ENCODE assay signal across 1 cellular context in genomic region chr14:25034803-25035681, GRCh38.
TF ChIP-seq lines count a peak whose summit lies in the region.

No MANE protein-coding gene starts in this region.

TF ChIP-seq in HepG2, 621 proteins besides CTCF, POLR2A, EP300 and RAD21 (continued from another document and continues in another):
- TF ChIP-seq POGK (CRISPR knock-in tag; conservative IDR thresholded peaks at IDR 0.05) (0 out of 2 replicates have a peak, but pooled peaks have one; percentile 29), CENPX (CRISPR knock-in tag; IDR thresholded peaks at IDR 0.05) (no peak), ATF7-NPFF (CRISPR knock-in tag; IDR thresholded peaks at IDR 0.05; ENCODE audit: low read depth) (no peak), SOX13 (IDR thresholded peaks at IDR 0.05) (peak; percentile 83; the same call in 1 of the 2 replicates), SOX13 (CRISPR knock-in tag; conservative IDR thresholded peaks at IDR 0.05 in 1 of 2, IDR thresholded peaks at IDR 0.05 in 1 of 2) (peak in 1 of 2 experiments; percentile 97; a peak in 2 of 4 replicates), AKAP8 (CRISPR knock-in tag; IDR thresholded peaks at IDR 0.05) (no peak), RAD51 (IDR thresholded peaks at IDR 0.05; ENCODE audit: borderline replicate concordance) (no peak), HIVEP1 (CRISPR knock-in tag; IDR thresholded peaks at IDR 0.05) (no peak), CEBPZ (IDR thresholded peaks at IDR 0.05; ENCODE audit: low read length) (no peak), CCAR2 (optimal IDR thresholded peaks at IDR 0.05; ENCODE audit: low read depth, low read length) (no peak), HINFP (CRISPR knock-in tag; IDR thresholded peaks at IDR 0.05; ENCODE audit: low read depth) (no peak), TEAD2 (CRISPR knock-in tag; IDR thresholded peaks at IDR 0.05) (no peak), REL (CRISPR knock-in tag; conservative IDR thresholded peaks at IDR 0.05) (no peak), MBNL3 (CRISPR knock-in tag; conservative IDR thresholded peaks at IDR 0.05) (no peak), NR2F1 (CRISPR knock-in tag; IDR thresholded peaks at IDR 0.05) (no peak), ATF4 (CRISPR knock-in tag; IDR thresholded peaks at IDR 0.05) (no peak; a peak in 1 of 4 replicates), ELK4 (CRISPR knock-in tag; IDR thresholded peaks at IDR 0.05; ENCODE audit: borderline replicate concordance) (no peak), ZNF264 (CRISPR knock-in tag; IDR thresholded peaks at IDR 0.05) (peak; percentile 45), ZFP82 (CRISPR knock-in tag; IDR thresholded peaks at IDR 0.05; ENCODE audit: borderline replicate concordance) (no peak), ZZZ3 (CRISPR knock-in tag; IDR thresholded peaks at IDR 0.05; ENCODE audit: borderline replicate concordance) (no peak; the same call in 1 of the 2 replicates), FOXK2 (IDR thresholded peaks at IDR 0.05) (0 out of 2 replicates have a peak, but pooled peaks have one; percentile 30), ZBTB20 (CRISPR knock-in tag; IDR thresholded peaks at IDR 0.05; ENCODE audit: borderline replicate concordance, low read depth) (peak; percentile 100), NFKB2 (CRISPR knock-in tag; IDR thresholded peaks at IDR 0.05; ENCODE audit: borderline replicate concordance) (no peak), BATF2 (CRISPR knock-in tag; IDR thresholded peaks at IDR 0.05) (no peak), ZNF550 (CRISPR knock-in tag; IDR thresholded peaks at IDR 0.05; ENCODE audit: borderline replicate concordance) (no peak), EZH2 (conservative IDR thresholded peaks at IDR 0.05; ENCODE audit: low read depth, low read length) (no peak), ZBTB39 (CRISPR knock-in tag; IDR thresholded peaks at IDR 0.05) (no peak), ZNF749 (CRISPR knock-in tag; IDR thresholded peaks at IDR 0.05; ENCODE audit: borderline replicate concordance) (no peak), DPF2 (CRISPR knock-in tag; IDR thresholded peaks at IDR 0.05; ENCODE audit: borderline replicate concordance, low read depth) (peak; percentile 74; the same call in 1 of the 2 replicates), ZBTB38 (CRISPR knock-in tag; IDR thresholded peaks at IDR 0.05) (peak; percentile 44; the same call in 1 of the 2 replicates), ASH2L (IDR thresholded peaks at IDR 0.05; ENCODE audit: insufficient read length, low read depth, low read length) (peak; percentile 69), NPAS2 (CRISPR knock-in tag; IDR thresholded peaks at IDR 0.05; ENCODE audit: borderline replicate concordance) (no peak), TFDP2 (CRISPR knock-in tag; IDR thresholded peaks at IDR 0.05) (0 out of 2 replicates have a peak, but pooled peaks have one; percentile 30), ZNF18 (CRISPR knock-in tag; IDR thresholded peaks at IDR 0.05; ENCODE audit: insufficient replicate concordance) (no peak), ZNF761 (CRISPR knock-in tag; conservative IDR thresholded peaks at IDR 0.05) (no peak; the same call in 1 of the 2 replicates), POLR2AphosphoS5 (IDR thresholded peaks at IDR 0.05; ENCODE audit: low read depth, low read length) (no peak), KMT2B (CRISPR knock-in tag; IDR thresholded peaks at IDR 0.05) (0 out of 2 replicates have a peak, but pooled peaks have one; percentile 24), ZNF101 (CRISPR knock-in tag; IDR thresholded peaks at IDR 0.05; ENCODE audit: borderline replicate concordance, low read depth) (no peak), BRD4 (CRISPR knock-in tag; IDR thresholded peaks at IDR 0.05) (no peak), ZNF709 (CRISPR knock-in tag; IDR thresholded peaks at IDR 0.05) (no peak), NFAT5 (CRISPR knock-in tag; IDR thresholded peaks at IDR 0.05) (no peak), TEAD3 (CRISPR knock-in tag; optimal IDR thresholded peaks at IDR 0.05; ENCODE audit: borderline replicate concordance) (peak; percentile 85), ZNF777 (CRISPR knock-in tag; IDR thresholded peaks at IDR 0.05) (no peak), ATF7 (IDR thresholded peaks at IDR 0.05) (no peak), ATF7 (CRISPR knock-in tag; IDR thresholded peaks at IDR 0.05) (no peak)
